ENCODE assay signal across 12 cellular contexts in genomic region chr18:13425357-13426095, GRCh38.
DNase-seq lines count a peak whose midpoint lies in the region; ATAC-seq and TF ChIP-seq lines count a peak whose summit lies in the region.
"Had no signal": no experiment of that assay in that cellular context is flagged by ENCODE, and none has a peak within 500 bp of the region (broad histone marks: within the 10 kb centered on the region; RNA-seq: fewer than 3 reads in every experiment).

No MANE protein-coding gene starts in this region.

- no peak overlapping the region for H3K18ac ChIP-seq in mesendoderm (ENCODE audit: low read length)

- no peak overlapping the region for H3K27ac Mint-ChIP-seq in activated CD8-positive, alpha-beta T cell treated with anti-CD3 and anti-CD28 coated beads for 36 hours

- no peak overlapping the region for H3K9ac ChIP-seq in mesendoderm (ENCODE audit: low read length)

- H3K79me1 ChIP-seq in mesendoderm (ENCODE audit: low read length) = no peaks in the 10 kb centered on the region

- H3K4ac ChIP-seq in mesendoderm (ENCODE audit: low read depth, low read length) = no peak overlapping the region

- H3K27ac ChIP-seq in KOPT-K1 (ENCODE audit: low read depth, low read length, poor library complexity, severe bottlenecking) (peak overlapping the region; percentile 51), mesendoderm (ENCODE audit: low read depth, low read length) (no peak overlapping the region)
- H3K27ac ChIP-seq: neutrophil had no signal

- H2BK15ac ChIP-seq in mesendoderm (replicated peaks; ENCODE audit: low read depth) = no peak overlapping the region

- no CpG with 5 or more reads among the region's 16 CpGs for WGBS in mesendoderm (ENCODE audit: extremely low coverage, insufficient coverage, low lambda C conversion rate)

- CTCF ChIA-PET in activated CD8-positive, alpha-beta T cell treated with anti-CD3 and anti-CD28 coated beads for 36 hours (lab: Charles Lee) = interaction anchor here (1.0 kb wide), 1 partner anchor 9 kb away, joined by 4 read pairs; no protein-coding TSS in a partner anchor

- H3K79me2 ChIP-seq in mesendoderm (ENCODE audit: control insufficient read depth, insufficient read depth, low read length) = no peaks in the 10 kb centered on the region

- H2BK5ac ChIP-seq in mesendoderm (ENCODE audit: low read length) = no peak overlapping the region

- H3K56ac ChIP-seq in mesendoderm (ENCODE audit: low read length) = no peak overlapping the region

- H3K9me3 ChIP-seq in KOPT-K1 (ENCODE audit: insufficient read depth, low read length, poor library complexity, severe bottlenecking) = no peaks in the 10 kb centered on the region
- H3K9me3 ChIP-seq: neutrophil had no signal

- H3K23ac ChIP-seq in mesendoderm (ENCODE audit: low read length) = no peak overlapping the region

- DNase-seq in ELF-1 (ENCODE audit: low read depth, low spot score) (peak; percentile 43), mesendoderm (peak; percentile 30)
- peak; percentile 73 for DNase-seq in activated CD8-positive, alpha-beta T cell treated with anti-CD3 and anti-CD28 coated beads for 36 hours
- DNase-seq: CD8-positive, alpha-beta memory T cell; effector CD8-positive, alpha-beta T cell; NCI-H1092 treated with DMSO at 0.1 percent for 48 hours; NCI-H446 treated with DMSO at 0.1 percent for 48 hours had no signal

- peaks cover 34% of the 10 kb centered on the region for H3K4me1 Mint-ChIP-seq in activated CD8-positive, alpha-beta T cell treated with anti-CD3 and anti-CD28 coated beads for 36 hours (ENCODE audit: low read depth)

- no peak for TF ChIP-seq CTCF in activated CD8-positive, alpha-beta T cell treated with anti-CD3 and anti-CD28 coated beads for 36 hours (IDR thresholded peaks at IDR 0.05)

- no peak overlapping the region for H3K4me3 ChIP-seq in mesendoderm (ENCODE audit: low read length)

- H4K8ac ChIP-seq in mesendoderm (ENCODE audit: low read depth, low read length) = no peak overlapping the region

- POLR2A ChIA-PET in activated CD8-positive, alpha-beta T cell treated with anti-CD3 and anti-CD28 coated beads for 36 hours (lab: Charles Lee) = interaction anchor here (0.6 to 1.8 kb wide), 3 partner anchors 9 to 31 kb away, joined by 3 to 4 read pairs (median 3); no protein-coding TSS in a partner anchor

- no peak overlapping the region for H3K4me2 ChIP-seq in mesendoderm (ENCODE audit: low read length)

- no peaks in the 10 kb centered on the region for H3K9me3 Mint-ChIP-seq in activated CD8-positive, alpha-beta T cell treated with anti-CD3 and anti-CD28 coated beads for 36 hours
- H3K9me3 Mint-ChIP-seq: CD8-positive, alpha-beta memory T cell had no signal

- peaks cover 3% of the 10 kb centered on the region for H3K36me3 Mint-ChIP-seq in activated CD8-positive, alpha-beta T cell treated with anti-CD3 and anti-CD28 coated beads for 36 hours (ENCODE audit: low read depth)
- H3K36me3 Mint-ChIP-seq: CD8-positive, alpha-beta memory T cell had no signal

- H3K27me3 Mint-ChIP-seq in activated CD8-positive, alpha-beta T cell treated with anti-CD3 and anti-CD28 coated beads for 36 hours = no peaks in the 10 kb centered on the region
- H3K27me3 Mint-ChIP-seq: CD8-positive, alpha-beta memory T cell had no signal

- H3K4me3 Mint-ChIP-seq in activated CD8-positive, alpha-beta T cell treated with anti-CD3 and anti-CD28 coated beads for 36 hours = no peak overlapping the region
- H3K4me3 Mint-ChIP-seq: CD8-positive, alpha-beta memory T cell had no signal

- H4K5ac ChIP-seq in mesendoderm (ENCODE audit: low read length) = no peak overlapping the region

- intact Hi-C loops in activated CD8-positive, alpha-beta T cell treated with anti-CD3 and anti-CD28 coated beads for 36 hours (cut with micrococcal nuclease) = no loop called here

- H3K27me3 ChIP-seq in mesendoderm (ENCODE audit: insufficient read depth, low read length, poor library complexity) = no peaks in the 10 kb centered on the region
- H3K27me3 ChIP-seq: neutrophil had no signal

- no peaks in the 10 kb centered on the region; the same call in 1 of the 2 replicates for H3K36me3 ChIP-seq in KOPT-K1 (ENCODE audit: insufficient read depth, low read length)
- H3K36me3 ChIP-seq in mesendoderm (ENCODE audit: control insufficient read depth, insufficient read depth, low read length) = no peaks in the 10 kb centered on the region
- H3K36me3 ChIP-seq: neutrophil had no signal

- H2AK5ac ChIP-seq in mesendoderm (ENCODE audit: low read length) = no peak overlapping the region

- no peak overlapping the region for H2BK120ac ChIP-seq in mesendoderm (ENCODE audit: low read depth, low read length)

- peak; percentile 72 for ATAC-seq in activated CD8-positive, alpha-beta T cell treated with anti-CD3 and anti-CD28 coated beads for 36 hours
- no peak for ATAC-seq in GM21526 (IDR thresholded peaks at IDR 0.05; ENCODE audit: low FRiP score, unreplicated experiment)
- no peak for ATAC-seq in GM18907 (IDR thresholded peaks at IDR 0.05; ENCODE audit: unreplicated experiment)
- ATAC-seq in HG02852 (IDR thresholded peaks at IDR 0.05; ENCODE audit: unreplicated experiment) = no peak

- H3K4me1 ChIP-seq in mesendoderm (ENCODE audit: control insufficient read depth, low read depth, low read length) = peaks cover 4% of the 10 kb centered on the region
